ENCODE assay signal across 30 cellular contexts in genomic region chr3:155227141-155227540, GRCh38.
"Had no signal": no experiment of that assay in that cellular context is flagged by ENCODE, and none has a peak within 500 bp of the region (broad histone marks: within the 10 kb centered on the region; RNA-seq: fewer than 3 reads in every experiment).

No MANE protein-coding gene starts in this region.

- H3K27ac ChIP-seq: body of pancreas, esophagus muscularis mucosa, gastroesophageal sphincter, WERI-Rb-1 had no signal

- H3K36me3 ChIP-seq: esophagus muscularis mucosa, gastroesophageal sphincter, WERI-Rb-1 had no signal

- H3K27me3 ChIP-seq: body of pancreas, esophagus muscularis mucosa, gastroesophageal sphincter had no signal

- ATAC-seq: activated CD4-positive, CD25-positive, alpha-beta regulatory T cell treated with anti-CD3 and anti-CD28 coated beads, Interleukin-2, amount 50 U/mL, for 24 hours; activated CD8-positive, alpha-beta T cell treated with anti-CD3 and anti-CD28 coated beads for 36 hours; activated T-cell treated with anti-CD3 and anti-CD28 coated beads, Interleukin-2, amount 50 U/mL, for 4 hours; activated T-helper 17 cell treated with anti-CD3 and anti-CD28 coated beads, Interleukin-2, amount 50 U/mL, for 72 hours; body of pancreas; effector memory CD8-positive, alpha-beta T cell; gastroesophageal sphincter; T-helper 17 cell had no signal

- H3K9me3 ChIP-seq: body of pancreas, esophagus muscularis mucosa, gastroesophageal sphincter had no signal

- DNase-seq: activated B cell treated with CpG ODN at 0.5 μM for 24 hours; activated CD4-positive, alpha-beta T cell treated with anti-CD3 and anti-CD28 coated beads for 48 hours; activated CD4-positive, alpha-beta T cell treated with anti-CD3 and anti-CD28 coated beads, Interleukin-2, amount 50 U/mL, for 1 hour; activated CD4-positive, alpha-beta T cell treated with anti-CD3 and anti-CD28 coated beads, Interleukin-2, amount 50 U/mL, for 48 hours; activated CD8-positive, alpha-beta memory T cell treated with anti-CD3 and anti-CD28 coated beads for 24 hours; activated CD8-positive, alpha-beta T cell treated with anti-CD3 and anti-CD28 coated beads for 36 hours; activated effector memory CD4-positive, alpha-beta T cell treated with Interleukin-2 at 50 U/mL for 16 hours; activated gamma-delta T cell treated with Interleukin-2 at 50 U/mL for 16 hours; activated naive CD4-positive, alpha-beta T cell treated with anti-CD3 and anti-CD28 coated beads, Interleukin-2, amount 50 U/mL, for 16 hours; activated naive CD4-positive, alpha-beta T cell treated with Interleukin-2 at 50 U/mL for 16 hours; activated T-cell treated with anti-CD3 and anti-CD28 coated beads, Interleukin-2, amount 50 U/mL, for 4 hours; amniotic stem cell; aorta; body of pancreas; caudate nucleus; cortex of kidney; dermis blood vessel endothelial cell; effector CD4-positive, alpha-beta T cell; effector memory CD8-positive, alpha-beta T cell; erythroblast; foreskin melanocyte; head of caudate nucleus; T-helper 1 cell; T-helper 17 cell; T1000; WERI-Rb-1 had no signal

- H3K4me3 ChIP-seq: body of pancreas, esophagus muscularis mucosa, gastroesophageal sphincter had no signal

- H3K4me1 ChIP-seq: body of pancreas had no signal
